ENCODE assay signal across 8 cellular contexts in the genomic region with DNA sequence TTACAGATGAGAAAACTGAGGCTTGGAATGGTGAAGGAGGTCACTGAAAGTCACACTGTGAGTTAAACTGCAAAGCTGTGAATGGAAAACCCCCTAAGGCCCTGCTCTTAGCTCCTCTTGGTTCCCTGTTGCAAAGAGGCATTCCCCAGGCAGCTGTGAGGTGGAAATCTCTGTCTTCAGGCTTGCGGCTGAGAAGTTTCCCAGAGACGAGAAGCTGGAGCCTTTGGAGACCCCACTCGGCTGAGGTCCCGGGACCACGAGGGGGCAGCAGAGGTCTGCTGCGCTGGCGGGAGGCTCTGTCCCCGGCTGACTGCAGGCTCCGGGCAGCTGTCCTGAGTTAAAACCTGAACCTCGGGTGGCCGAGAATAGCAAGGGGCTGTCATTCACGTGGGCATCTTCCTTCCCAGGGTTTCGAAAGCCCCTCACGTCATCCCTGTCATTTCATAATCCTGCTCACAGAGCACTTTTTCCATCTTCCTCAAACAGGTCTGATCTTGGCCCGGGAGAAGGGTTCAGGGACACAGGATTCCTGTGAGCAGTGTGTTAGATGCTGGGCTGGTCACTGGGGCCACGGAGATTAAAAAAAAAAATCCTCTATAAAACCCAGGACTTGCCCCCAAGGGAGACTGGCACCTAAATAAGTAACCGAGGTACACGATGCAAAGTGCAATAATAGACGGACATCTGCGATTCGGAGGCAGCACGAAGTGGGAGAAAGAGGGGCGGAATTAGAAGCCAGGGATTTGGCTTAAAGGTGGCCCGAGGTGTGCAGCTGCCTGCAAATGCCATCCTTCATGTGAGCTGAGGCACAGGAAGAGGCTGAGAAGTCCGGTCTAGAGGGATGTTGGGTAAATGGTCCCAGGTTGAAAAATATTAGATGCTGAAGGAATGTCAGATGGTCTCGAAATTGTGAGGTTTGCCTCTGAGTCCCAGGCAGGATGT. TPM values are rescaled to one million over a fixed set of nuclear protein-coding genes. Genes with fewer than 3 reads are reported as not detected.
A peak's percentile ranks its signal among the peaks of the same experiment; 100 is the strongest.
DNase-seq lines count a peak whose midpoint lies in the region; ATAC-seq and TF ChIP-seq lines count a peak whose summit lies in the region.

No MANE protein-coding gene starts in this region.

- CTCF ChIA-PET in Panc1 (lab: Charles Lee), result interaction anchor here (0.6 to 2.2 kb wide), 12 partner anchors 10 to 327 kb away, joined by 3 to 18 read pairs (median 4); no protein-coding TSS in a partner anchor

- TF ChIP-seq CTCF in Panc1 (IDR thresholded peaks at IDR 0.05), result peak; percentile 99
- TF ChIP-seq CTCF in fibroblast of mammary gland (conservative IDR thresholded peaks at IDR 0.05; ENCODE audit: control insufficient read depth, insufficient read depth, low read depth, low read length), result peak; percentile 97
- TF ChIP-seq CTCF in nephron (IDR thresholded peaks at IDR 0.05; ENCODE audit: unreplicated experiment in 3 of 3), result peak; percentile 94 to 97 (median 96)

- H3K4me1 ChIP-seq in Panc1 (ENCODE audit: control insufficient read depth, insufficient read depth, low read length), result peaks cover 12% of the 10 kb centered on the region

- ATAC-seq in GM19023 (IDR thresholded peaks at IDR 0.05; ENCODE audit: unreplicated experiment) (peak; percentile 87), Panc1 (peak; percentile 99)

- peak overlapping the region in 1 of 3 experiments; percentile 58 for H3K27ac Mint-ChIP-seq in nephron

- H3K36me3 Mint-ChIP-seq in nephron (ENCODE audit: low read depth), result no peaks in the 10 kb centered on the region

- no peak overlapping the region for H3K27ac ChIP-seq in Panc1 (ENCODE audit: low read length)

- no TSS peak for BruUV-seq in Panc1 (replicated peaks; lab: Mats Ljungman, UMichigan)

- peaks cover 15% of the 10 kb centered on the region for H3K27me3 Mint-ChIP-seq in nephron (ENCODE audit: low read depth)

- peaks cover 42% of the 10 kb centered on the region for H3K4me1 Mint-ChIP-seq in nephron

- H3K4me3 ChIP-seq in Panc1 (ENCODE audit: low read depth in 2 of 2, low read length in 2 of 2), result no peak overlapping the region
- H3K4me3 ChIP-seq in fibroblast of mammary gland (ENCODE audit: control insufficient read depth, low read depth, low read length), result no peak overlapping the region

- no peaks in the 10 kb centered on the region for H3K27me3 ChIP-seq in Panc1 (ENCODE audit: control insufficient read depth, insufficient read depth, low read length)

- DNase-seq in AG20443 (ENCODE audit: low spot score) (peak; percentile 93), HuH-7.5 (ENCODE audit: low spot score) (peak; percentile 90), Panc1 (ENCODE audit: low read depth, low spot score) (no peak), fibroblast of mammary gland (ENCODE audit: low read depth) (peak; percentile 78)
- peak; percentile 83 to 87 for DNase-seq in activated T-cell treated with anti-CD3 and anti-CD28 coated beads, Interleukin-2, amount 50 U/mL, for 48 hours
- DNase-seq in stimulated activated naive CD4-positive, alpha-beta T cell treated with Interleukin-2 at 50 U/mL for 16 hours (lab: John Stamatoyannopoulos, UW), result peak; percentile 45

- H3K4me3 Mint-ChIP-seq in nephron, result no peak overlapping the region

- POLR2A ChIA-PET in Panc1 (lab: Charles Lee), result no interaction called here

- no peaks in the 10 kb centered on the region for H3K9me3 Mint-ChIP-seq in nephron

- intact Hi-C loops in Panc1 (cut with micrococcal nuclease; ENCODE audit: unreplicated experiment), result loop anchor here (1.0 kb wide), 1 partner anchor 85 kb away; no protein-coding TSS in a partner anchor

- no peaks in the 10 kb centered on the region for H3K36me3 ChIP-seq in Panc1 (ENCODE audit: control insufficient read depth, insufficient read depth, low read length)

- H3K9me3 ChIP-seq in Panc1 (ENCODE audit: control insufficient read depth, insufficient read depth, low read depth, low read length), result no peaks in the 10 kb centered on the region

- in situ Hi-C loops in Panc1 (cut with HindIII; ENCODE audit: low pct_unique_long_range_greater_than_20kb, low sequenced_read_pairs), result no loop called here

RNA-seq across cellular contexts. Expression of gene ATOH8, which starts 24.6 kb away (rescaled TPM):
- 3.8 TPM for total RNA-seq in Panc1 (2021; ENCODE audit: unreplicated experiment)
- polyA plus RNA-seq in Panc1 (2012; ENCODE audit: insufficient read length), result 3.7 TPM

RNA-seq across cellular contexts. Expression of gene GNLY, which starts 35.0 kb away (rescaled TPM):
- total RNA-seq in Panc1 (2021; ENCODE audit: unreplicated experiment), result not detected
- not detected for polyA plus RNA-seq in Panc1 (2012; ENCODE audit: insufficient read length)
